ENCODE assay signal across 8 cellular contexts in genomic region chr19:10270616-10271394, GRCh38. TPM values are rescaled to one million over a fixed set of nuclear protein-coding genes. Genes with fewer than 3 reads are reported as not detected.
A peak's percentile ranks its signal among the peaks of the same experiment; 100 is the strongest.
DNase-seq lines count a peak whose midpoint lies in the region; ATAC-seq and TF ChIP-seq lines count a peak whose summit lies in the region.

TSS of gene ICAM1 (plus strand) at chr19:10271120. CDS start at chr19:10271160, 40 bp downstream.

- TF ChIP-seq POLR2A in GM10847 (IDR thresholded peaks at IDR 0.05; ENCODE audit: extremely low read depth, insufficient read length) (peak; percentile 99), HCT116 (IDR thresholded peaks at IDR 0.05; ENCODE audit: borderline replicate concordance, extremely low read depth, insufficient read depth, insufficient read length) (no peak)

- H3K36me3 Mint-ChIP-seq in endodermal cell (ENCODE audit: low read depth), result no peaks in the 10 kb centered on the region
- peaks cover 21% of the 10 kb centered on the region for H3K36me3 Mint-ChIP-seq in stimulated activated naive CD8-positive, alpha-beta T cell treated with anti-CD3 and anti-CD28 coated beads, Interleukin-15, Interleukin-2, amounts not matched to agents 100 ng/mL and 50 ng/mL, for 24 hours (ENCODE audit: low read depth)

- ATAC-seq in HCT116, result peak; percentile 59

- CTCF ChIA-PET in HCT116 (lab: Charles Lee), result interaction anchor here (0.8 to 7.2 kb wide), 5 partner anchors 9 to 121 kb away, joined by 3 to 131 read pairs (median 5); partner anchors contain the start of gene RAVER1
- CTCF ChIA-PET in activated CD8-positive, alpha-beta memory T cell treated with anti-CD3 and anti-CD28 coated beads for 36 hours (lab: Charles Lee), result interaction anchor here (0.6 to 10.4 kb wide), 23 partner anchors 9 to 339 kb away, joined by 3 to 145 read pairs (median 4); partner anchors contain the start of genes ICAM4, ICAM5 and TYK2

- no peaks in the 10 kb centered on the region for H3K27me3 ChIP-seq in HCT116 (ENCODE audit: insufficient read depth, low read length)
- peaks cover 37% of the 10 kb centered on the region for H3K27me3 ChIP-seq in endodermal cell (ENCODE audit: control insufficient read depth, insufficient read depth, low read length, poor library complexity, severe bottlenecking)
- peaks cover 5 to 11% of the 10 kb centered on the region in 2 donors for H3K27me3 ChIP-seq in mucosa of rectum (ENCODE audit: control insufficient read depth in 2 of 2, insufficient read depth in 2 of 2, low read length in 2 of 2)

- peak within 1 kb of the TSS; percentile 28; the same call in 1 of the 2 replicates for H3K27ac ChIP-seq in HCT116 (ENCODE audit: low read depth, low read length)
- no peak within 1 kb of the TSS for H3K27ac ChIP-seq in endodermal cell (ENCODE audit: low read depth, low read length)
- peak within 1 kb of the TSS; percentile 77 to 88 for H3K27ac ChIP-seq in mucosa of rectum (ENCODE audit: low read depth in 2 of 2, low read length in 2 of 2)

- peak within 1 kb of the TSS; percentile 33 to 49 for H3K4me3 ChIP-seq in HCT116 (replicated peaks in 1 of 2; ENCODE audit: low read depth in 1 of 2, low read length in 2 of 2)
- H3K4me3 ChIP-seq in endodermal cell (ENCODE audit: low read length), result peak within 1 kb of the TSS; percentile 72
- H3K4me3 ChIP-seq in mucosa of rectum (ENCODE audit: low read length in 2 of 2), result peak within 1 kb of the TSS; percentile 56 to 73

- H3K36me3 ChIP-seq in HCT116 (ENCODE audit: control insufficient read depth in 1 of 2, insufficient read depth in 2 of 2, low read length in 2 of 2), result peaks cover 0 to 4% of the 10 kb centered on the region in 2 experiments; a peak in 2 of 4 replicates
- no peaks in the 10 kb centered on the region for H3K36me3 ChIP-seq in endodermal cell (ENCODE audit: control insufficient read depth, insufficient read depth, low read length)
- H3K36me3 ChIP-seq in mucosa of rectum (ENCODE audit: control insufficient read depth in 2 of 2, insufficient read depth in 2 of 2, low read length in 2 of 2), result peaks cover 0 to 9% of the 10 kb centered on the region in 2 donors

- H3K27ac Mint-ChIP-seq in endodermal cell, result no peak within 1 kb of the TSS
- peak within 1 kb of the TSS; percentile 93 for H3K27ac Mint-ChIP-seq in stimulated activated naive CD8-positive, alpha-beta T cell treated with anti-CD3 and anti-CD28 coated beads, Interleukin-15, Interleukin-2, amounts not matched to agents 100 ng/mL and 50 ng/mL, for 24 hours

- peak within 1 kb of the TSS; percentile 79 for H3K4me2 ChIP-seq in HCT116 (ENCODE audit: low read length)

- BruUV-seq in HCT116 (replicated peaks; lab: Mats Ljungman, UMichigan), result TSS peak; percentile 73

- POLR2A ChIA-PET in HCT116 (lab: Charles Lee), result no interaction called here
- POLR2A ChIA-PET in activated CD8-positive, alpha-beta memory T cell treated with anti-CD3 and anti-CD28 coated beads for 36 hours (lab: Charles Lee), result interaction anchor here (0.5 to 3.5 kb wide), 21 partner anchors 9 to 271 kb away, joined by 3 to 45 read pairs (median 4); partner anchors contain the start of genes ICAM4, ICAM5, PPAN and RAVER1

- no peaks in the 10 kb centered on the region for H3K9me2 ChIP-seq in HCT116 (ENCODE audit: insufficient read depth)

- H3K4me1 ChIP-seq in HCT116 (ENCODE audit: control insufficient read depth in 1 of 2, insufficient read depth in 2 of 2, low read length in 2 of 2) (peaks cover 7 to 22% of the 10 kb centered on the region in 2 experiments; a peak in 3 of 4 replicates), endodermal cell (ENCODE audit: control insufficient read depth, insufficient read depth, low read length) (no peaks in the 10 kb centered on the region), mucosa of rectum (ENCODE audit: control insufficient read depth in 2 of 2, insufficient read depth in 2 of 2, low read length in 2 of 2) (peaks cover 14 to 26% of the 10 kb centered on the region in 2 donors)

- WGBS in endodermal cell (ENCODE audit: insufficient coverage in 1 of 2, insufficient read length in 1 of 2), 2 experiments, result 8 to 12% methylated on average over 48 to 51 of the region's 51 CpGs

- peak within 1 kb of the TSS; percentile 42 for H3K4me3 Mint-ChIP-seq in endodermal cell
- H3K4me3 Mint-ChIP-seq in stimulated activated naive CD8-positive, alpha-beta T cell treated with anti-CD3 and anti-CD28 coated beads, Interleukin-15, Interleukin-2, amounts not matched to agents 100 ng/mL and 50 ng/mL, for 24 hours, result peak within 1 kb of the TSS; percentile 86

- no peaks in the 10 kb centered on the region for H3K79me2 ChIP-seq in HCT116 (ENCODE audit: insufficient read depth, low read length)

- no peak for TF ChIP-seq RAD21 in HCT116 (IDR thresholded peaks at IDR 0.05; ENCODE audit: low read depth)

- peak within 1 kb of the TSS; percentile 85 for H2AFZ ChIP-seq in HCT116 (ENCODE audit: low read depth, low read length, poor library complexity, severe bottlenecking)

- H3K9ac ChIP-seq in HCT116 (ENCODE audit: low read length) (peak within 1 kb of the TSS; percentile 50), endodermal cell (ENCODE audit: extremely low read depth, low read length, poor library complexity, severe bottlenecking) (no peak within 1 kb of the TSS), mucosa of rectum (ENCODE audit: low read depth in 1 of 2, low read length in 2 of 2) (peak within 1 kb of the TSS; percentile 66 to 70)

- no peaks in the 10 kb centered on the region for H3K4me1 Mint-ChIP-seq in endodermal cell
- H3K4me1 Mint-ChIP-seq in stimulated activated naive CD8-positive, alpha-beta T cell treated with anti-CD3 and anti-CD28 coated beads, Interleukin-15, Interleukin-2, amounts not matched to agents 100 ng/mL and 50 ng/mL, for 24 hours (ENCODE audit: low read depth), result peaks cover 45% of the 10 kb centered on the region

- DNase-seq in HCT116 (ENCODE audit: low read depth, low spot score), result no peak
- peak; percentile 37 for DNase-seq in NCI-H748 (lab: John Stamatoyannopoulos, UW; ENCODE audit: unreplicated experiment)
- DNase-seq in endodermal cell, result peak; percentile 90
- no peak for DNase-seq in D341Med (ENCODE audit: low spot score)

- intact Hi-C loops in HCT116 (cut with micrococcal nuclease), result no loop called here

- H3K9me3 ChIP-seq in HCT116 (ENCODE audit: control insufficient read depth in 1 of 2, insufficient read depth in 1 of 2, low read depth in 1 of 2, low read length in 2 of 2) (no peaks in the 10 kb centered on the region), endodermal cell (ENCODE audit: control insufficient read depth, low read length) (no peaks in the 10 kb centered on the region), mucosa of rectum (ENCODE audit: control insufficient read depth in 2 of 2, low read length in 2 of 2) (no peaks in the 10 kb centered on the region)

- TF ChIP-seq CTCF in HCT116 (IDR thresholded peaks at IDR 0.05 in 2 of 3, conservative IDR thresholded peaks at IDR 0.05 in 1 of 3; ENCODE audit: borderline replicate concordance in 1 of 3, insufficient read depth in 1 of 3, low read depth in 2 of 3, low read length in 2 of 3), result no peak
- TF ChIP-seq CTCF in endodermal cell (conservative IDR thresholded peaks at IDR 0.05), result peak; percentile 41

- RAD21 ChIA-PET in HCT116 (lab: Charles Lee; ENCODE audit: low non-redundant PET in 1 of 2, low total read pairs in 2 of 2, uncharacterized antibody in 2 of 2, unreplicated experiment in 2 of 2), result interaction anchor here (0.6 to 3.2 kb wide), 8 partner anchors 11 to 120 kb away, joined by 3 to 31 read pairs (median 4); partner anchors contain the start of genes ICAM5 (in 1 of the 2) and TYK2 (in 1 of the 2)

- no peaks in the 10 kb centered on the region for H4K20me1 ChIP-seq in HCT116 (ENCODE audit: insufficient read depth)

- H3K9me3 Mint-ChIP-seq in endodermal cell, result no peaks in the 10 kb centered on the region
- no peaks in the 10 kb centered on the region for H3K9me3 Mint-ChIP-seq in stimulated activated naive CD8-positive, alpha-beta T cell treated with anti-CD3 and anti-CD28 coated beads, Interleukin-15, Interleukin-2, amounts not matched to agents 100 ng/mL and 50 ng/mL, for 24 hours

- H3K27me3 Mint-ChIP-seq in endodermal cell (ENCODE audit: insufficient read depth), result peaks cover 62% of the 10 kb centered on the region
- H3K27me3 Mint-ChIP-seq in stimulated activated naive CD8-positive, alpha-beta T cell treated with anti-CD3 and anti-CD28 coated beads, Interleukin-15, Interleukin-2, amounts not matched to agents 100 ng/mL and 50 ng/mL, for 24 hours, result no peaks in the 10 kb centered on the region

TF ChIP-seq in HCT116, 20 proteins besides CTCF, POLR2A, EP300 and RAD21 (continues in another document):
- TF ChIP-seq SIN3A (IDR thresholded peaks at IDR 0.05; ENCODE audit: low read depth), result no peak
- TF ChIP-seq YY1 (IDR thresholded peaks at IDR 0.05; ENCODE audit: extremely low read depth, insufficient replicate concordance, low read depth, low read length), result no peak
- TF ChIP-seq SP1 (IDR thresholded peaks at IDR 0.05; ENCODE audit: low read depth), result no peak
- TF ChIP-seq TCF7L2 (IDR thresholded peaks at IDR 0.05; ENCODE audit: borderline replicate concordance, extremely low read depth, insufficient read depth, insufficient read length), result no peak
- TF ChIP-seq EZH2 (IDR thresholded peaks at IDR 0.05), result no peak
- no peak for TF ChIP-seq EGR1 (IDR thresholded peaks at IDR 0.05; ENCODE audit: low read depth)
- TF ChIP-seq POLR2AphosphoS5 (IDR thresholded peaks at IDR 0.05; ENCODE audit: low read depth, low read length), result peak; percentile 56
- no peak for TF ChIP-seq SRF (IDR thresholded peaks at IDR 0.05; ENCODE audit: low read depth)

RNA-seq across cellular contexts. Expression of gene ICAM1, which starts in this region (rescaled TPM):
- total RNA-seq in HCT116 (2021; ENCODE audit: unreplicated experiment) (5.0 TPM), endodermal cell (1 to 10 TPM; 1.7 to 5.2 TPM)
- polyA plus RNA-seq in HCT116 (2012), result 4.9 and 5.8 TPM in 2 replicates
- 10 to 100 TPM; 57.2 to 57.8 TPM for total RNA-seq in activated CD8-positive, alpha-beta memory T cell treated with anti-CD3 and anti-CD28 coated beads for 36 hours
- 1.3 TPM for polyA plus RNA-seq in endodermal cell (2013, experiment 1 of 2)
- polyA plus RNA-seq in endodermal cell (2013, experiment 2 of 2), result 2.1 TPM

Comparison
In these comparisons a context has a peak if more than half of its experiments do, and no peak if none do; other contexts are left out.
1. DNase-seq: peak in NCI-H748 (single experiment) and endodermal cell (single experiment); none in HCT116 (single experiment) and D341Med (single experiment).
2. Peak in every context shown above with its lines, with median percentiles within 50 percentile points of each other: H3K4me3 ChIP-seq.